In the genomic region with DNA sequence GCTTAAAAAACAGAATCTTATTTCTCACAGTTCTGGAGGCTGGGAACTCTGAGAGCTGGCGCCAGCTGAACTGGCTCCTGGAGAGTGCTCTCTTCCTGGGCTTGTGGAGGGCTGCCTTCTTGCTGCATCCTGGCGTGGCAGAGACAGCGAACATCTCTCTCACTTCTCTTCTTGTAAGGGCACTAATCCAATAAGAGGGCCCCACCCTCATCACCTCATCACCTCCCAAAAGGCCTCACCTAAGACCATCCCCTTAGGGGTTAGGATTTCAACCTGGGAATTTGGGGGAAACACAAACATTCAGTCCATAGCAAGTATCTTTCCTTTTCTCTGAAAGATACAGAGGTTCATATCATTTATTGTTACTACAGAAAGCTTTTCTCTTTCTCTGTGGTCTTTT, we compare ENCODE assay signal across 1 cellular context.
TF ChIP-seq lines count a peak whose summit lies in the region.

No MANE protein-coding gene starts in this region.

TF ChIP-seq in HepG2, 621 proteins besides CTCF, POLR2A, EP300 and RAD21:
- TF ChIP-seq ZNF792 (CRISPR knock-in tag; IDR thresholded peaks at IDR 0.05) (no peak), KAT2B (IDR thresholded peaks at IDR 0.05; ENCODE audit: borderline replicate concordance, low read depth, low read length) (no peak), ZNF264 (CRISPR knock-in tag; IDR thresholded peaks at IDR 0.05) (peak; percentile 92), SSRP1 (CRISPR knock-in tag; IDR thresholded peaks at IDR 0.05) (no peak)
TF ChIP-seq in HepG2: peak in this region for 1.
